Comparison of ENCODE assay signal across 1 cellular context in genomic region chr9:21682981-21683380, GRCh38.
TF ChIP-seq lines count a peak whose summit lies in the region.

No MANE protein-coding gene starts in this region.

TF ChIP-seq in A549, 52 proteins besides CTCF, POLR2A, EP300 and RAD21 (continued from another document):
- TF ChIP-seq ATOH8 (CRISPR knock-in tag; IDR thresholded peaks at IDR 0.05; ENCODE audit: low read depth): 0 out of 2 replicates have a peak, but pooled peaks have one; percentile 21
- no peak; the same call in 2 of the 3 replicates for TF ChIP-seq SMC3 (IDR thresholded peaks at IDR 0.05)
- TF ChIP-seq FOSB (CRISPR knock-in tag; IDR thresholded peaks at IDR 0.05): no peak
- TF ChIP-seq SREBF2 (IDR thresholded peaks at IDR 0.05): no peak
- TF ChIP-seq E2F6 (IDR thresholded peaks at IDR 0.05; ENCODE audit: borderline replicate concordance, low read depth): no peak
- no peak for TF ChIP-seq NFE2L2 (conservative IDR thresholded peaks at IDR 0.05; ENCODE audit: low read length)
- peak; percentile 76 for TF ChIP-seq JUNB (IDR thresholded peaks at IDR 0.05)
- TF ChIP-seq FOSL2 (IDR thresholded peaks at IDR 0.05): no peak
- peak; percentile 87 for TF ChIP-seq FOSL2 (CRISPR knock-in tag; IDR thresholded peaks at IDR 0.05)
- TF ChIP-seq HOXB13 (CRISPR knock-in tag; IDR thresholded peaks at IDR 0.05; ENCODE audit: low read depth): peak; percentile 50; the same call in 1 of the 2 replicates
- TF ChIP-seq JUN (IDR thresholded peaks at IDR 0.05): peak; percentile 81 to 82
TF ChIP-seq in A549: peak in this region for 7.
